ENCODE assay signal across 28 cellular contexts in the genomic region with DNA sequence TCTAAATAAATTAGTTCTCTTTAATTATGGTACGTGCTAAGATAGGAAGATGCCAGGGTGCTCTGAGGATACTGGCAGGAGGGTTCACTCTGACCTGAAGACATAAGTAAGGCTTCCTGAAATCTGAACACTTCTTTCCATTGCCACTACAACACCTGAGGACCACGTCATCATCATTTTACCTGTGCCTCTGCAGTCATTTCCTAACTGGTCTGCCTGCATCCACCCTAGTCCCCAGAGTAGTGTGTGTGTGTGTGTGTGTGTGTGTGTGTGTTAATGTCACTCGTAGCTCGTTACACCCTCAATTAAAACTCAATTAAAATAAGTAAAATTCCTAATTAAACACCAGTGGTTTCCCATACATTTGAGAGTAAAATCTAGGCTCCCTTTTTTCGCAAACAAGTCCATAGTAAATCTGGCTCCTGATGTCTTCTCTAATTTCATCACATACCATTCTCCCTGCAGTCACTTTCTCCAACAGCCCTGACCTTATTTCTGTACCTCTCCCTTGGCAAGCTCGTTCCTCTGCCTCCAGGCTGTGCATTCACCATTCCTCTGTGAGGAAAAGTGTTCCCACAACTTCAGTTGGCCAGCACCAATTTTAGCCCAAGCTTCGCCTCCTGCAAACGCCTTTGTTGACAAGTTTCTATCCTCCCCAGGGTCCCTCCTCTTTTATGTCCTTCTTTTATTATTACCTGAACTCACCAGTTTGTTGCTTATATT. TPM values are rescaled to one million over a fixed set of nuclear protein-coding genes. Genes with fewer than 3 reads are reported as not detected.
DNase-seq lines count a peak whose midpoint lies in the region; ATAC-seq, FAIRE-seq and TF ChIP-seq lines count a peak whose summit lies in the region.
"Had no signal": no experiment of that assay in that cellular context is flagged by ENCODE, and none has a peak within 500 bp of the region (broad histone marks: within the 10 kb centered on the region; RNA-seq: fewer than 3 reads in every experiment).

No MANE protein-coding gene starts in this region.

- no peaks in the 10 kb centered on the region for H3K79me2 ChIP-seq in keratinocyte (ENCODE audit: control insufficient read depth, insufficient read depth, low read length)

- H3K27me3 ChIP-seq in keratinocyte (ENCODE audit: control insufficient read depth, extremely low read depth, insufficient read depth, low read length) (no peaks in the 10 kb centered on the region), skeletal muscle tissue (ENCODE audit: control insufficient read depth in 3 of 3, insufficient read depth in 3 of 3, low read length in 3 of 3) (no peaks in the 10 kb centered on the region)
- H3K27me3 ChIP-seq: SJCRH30 had no signal

- ATAC-seq in left ventricle myocardium superior (peak; percentile 61), Right ventricle myocardium superior (ENCODE audit: poor library complexity) (no peak), GM18502 (IDR thresholded peaks at IDR 0.05; ENCODE audit: poor library complexity, unreplicated experiment) (no peak)

- H3K9me1 ChIP-seq in keratinocyte (ENCODE audit: control insufficient read depth, extremely low read depth, insufficient read depth, low read length), result no peaks in the 10 kb centered on the region

- TF ChIP-seq CTCF in keratinocyte (optimal IDR thresholded peaks at IDR 0.05 in 1 of 3, IDR thresholded peaks at IDR 0.05 in 1 of 3, conservative IDR thresholded peaks at IDR 0.05 in 1 of 3; ENCODE audit: extremely low read depth in 1 of 3, insufficient read depth in 2 of 3, low read length in 3 of 3), result no peak

- no peaks in the 10 kb centered on the region for H3K9me3 ChIP-seq in keratinocyte (ENCODE audit: control insufficient read depth, low read depth, low read length)
- no peaks in the 10 kb centered on the region for H3K9me3 ChIP-seq in skeletal muscle tissue (ENCODE audit: control insufficient read depth in 3 of 3, low read length in 3 of 3)
- H3K9me3 ChIP-seq: SJCRH30 had no signal

- peak overlapping the region; percentile 6 for H2AFZ ChIP-seq in keratinocyte (ENCODE audit: control insufficient read depth, low read length)

- FAIRE-seq in keratinocyte (lab: Jason Lieb, UNC), result peak; percentile 56
- FAIRE-seq: GM12892, GM19239 had no signal

- peaks cover 58% of the 10 kb centered on the region for H3K36me3 Mint-ChIP-seq in activated T-helper 1 cell treated with anti-CD3 and anti-CD28 coated beads, Interleukin-12 subunit alpha, Interleukin-12 subunit beta, Interleukin-2, Interleukin-4 antibody, amounts not matched to agents 30 ng/mL and 10 ng/mL and 1 ng/mL, durations not matched to agents 14 hours and 24 hours and 36 hours (ENCODE audit: low read depth)

- H3K36me3 ChIP-seq in keratinocyte (ENCODE audit: control insufficient read depth in 2 of 2, extremely low read depth in 1 of 2, insufficient read depth in 2 of 2, low read length in 2 of 2), result no peaks in the 10 kb centered on the region
- no peaks in the 10 kb centered on the region for H3K36me3 ChIP-seq in skeletal muscle tissue (ENCODE audit: control insufficient read depth in 3 of 3, insufficient read depth in 3 of 3, low read length in 3 of 3)
- H3K36me3 ChIP-seq: SJCRH30 had no signal

- intact Hi-C loops in left ventricle myocardium superior (cut with micrococcal nuclease) (no loop called here), Right ventricle myocardium superior (cut with DNase I) (no loop called here)
- intact Hi-C loops in activated T-helper 1 cell treated with anti-CD3 and anti-CD28 coated beads, Interleukin-12 subunit alpha, Interleukin-12 subunit beta, Interleukin-2, Interleukin-4 antibody, amounts not matched to agents 30 ng/mL and 10 ng/mL and 1 ng/mL, durations not matched to agents 14 hours and 24 hours and 36 hours (cut with micrococcal nuclease), result no loop called here

- H3K27ac ChIP-seq in keratinocyte (ENCODE audit: control insufficient read depth, insufficient read depth, low read length) (peak overlapping the region; percentile 2), skeletal muscle tissue (ENCODE audit: low read depth, low read length) (peak overlapping the region; percentile 73)
- H3K27ac ChIP-seq: HL-60, SJCRH30 had no signal

- H3K4me1 Mint-ChIP-seq in activated T-helper 1 cell treated with anti-CD3 and anti-CD28 coated beads, Interleukin-12 subunit alpha, Interleukin-12 subunit beta, Interleukin-2, Interleukin-4 antibody, amounts not matched to agents 30 ng/mL and 10 ng/mL and 1 ng/mL, durations not matched to agents 14 hours and 24 hours and 36 hours (ENCODE audit: low read depth), result peaks cover 20% of the 10 kb centered on the region

- H3K4me3 ChIP-seq in keratinocyte (ENCODE audit: control insufficient read depth in 2 of 3, extremely low read depth in 1 of 3, insufficient read depth in 2 of 3, low read depth in 1 of 3, low read length in 3 of 3) (no peak overlapping the region), skeletal muscle tissue (ENCODE audit: low read length in 3 of 3) (peak overlapping the region in 2 of 3 donors; percentile 8 to 16)
- H3K4me3 ChIP-seq: SJCRH30 had no signal

- no peaks in the 10 kb centered on the region for H3K27me3 Mint-ChIP-seq in activated T-helper 1 cell treated with anti-CD3 and anti-CD28 coated beads, Interleukin-12 subunit alpha, Interleukin-12 subunit beta, Interleukin-2, Interleukin-4 antibody, amounts not matched to agents 30 ng/mL and 10 ng/mL and 1 ng/mL, durations not matched to agents 14 hours and 24 hours and 36 hours (ENCODE audit: insufficient read depth)
- H3K27me3 Mint-ChIP-seq: CD4-positive, alpha-beta T cell had no signal

- DNase-seq in left ventricle myocardium superior (no peak), Right ventricle myocardium superior (no peak), keratinocyte (ENCODE audit: low read depth, low spot score) (no peak), SW480 (ENCODE audit: low spot score) (no peak), occipital lobe (lab: John Stamatoyannopoulos, UW) (no peak)
- DNase-seq in activated T-helper 1 cell treated with anti-CD3 and anti-CD28 coated beads, Interleukin-12 subunit alpha, Interleukin-12 subunit beta, Interleukin-2, Interleukin-4 antibody, amounts not matched to agents 30 ng/mL and 10 ng/mL and 1 ng/mL, durations not matched to agents 14 hours and 24 hours and 36 hours (ENCODE audit: low spot score), result no peak
- DNase-seq: CD4-positive, alpha-beta T cell; DMS53; GF-D8; NCI-H1092; NCI-H1417 treated with DMSO at 0.1 percent for 48 hours; NCI-H187; NCI-H2081 treated with DMSO at 0.1 percent for 48 hours; NCI-H2171; NCI-H345; NCI-H524; NCI-H748 treated with DMSO at 0.1 percent for 48 hours; NK-92 treated with Interleukin-12 subunit alpha and Interleukin-12 subunit beta, amount 100 ng/mL, for 24 hours; PC-3; SJCRH30 had no signal

- dilution Hi-C loops in keratinocyte (cut with MboI; ENCODE audit: extremely low pct_ligation_motif_present, low sequenced_read_pairs), result no loop called here

- H3K27ac Mint-ChIP-seq in activated T-helper 1 cell treated with anti-CD3 and anti-CD28 coated beads, Interleukin-12 subunit alpha, Interleukin-12 subunit beta, Interleukin-2, Interleukin-4 antibody, amounts not matched to agents 30 ng/mL and 10 ng/mL and 1 ng/mL, durations not matched to agents 14 hours and 24 hours and 36 hours, result no peak overlapping the region
- H3K27ac Mint-ChIP-seq: CD4-positive, alpha-beta T cell had no signal

- peak overlapping the region; percentile 69 for H3K4me3 Mint-ChIP-seq in activated T-helper 1 cell treated with anti-CD3 and anti-CD28 coated beads, Interleukin-12 subunit alpha, Interleukin-12 subunit beta, Interleukin-2, Interleukin-4 antibody, amounts not matched to agents 30 ng/mL and 10 ng/mL and 1 ng/mL, durations not matched to agents 14 hours and 24 hours and 36 hours
- H3K4me3 Mint-ChIP-seq: CD4-positive, alpha-beta T cell had no signal

- no peaks in the 10 kb centered on the region for H4K20me1 ChIP-seq in keratinocyte (ENCODE audit: control insufficient read depth, extremely low read depth, insufficient read depth, low read length)

- H3K9ac ChIP-seq in keratinocyte (ENCODE audit: control insufficient read depth, extremely low read depth, insufficient read depth, low read length) (no peak overlapping the region), skeletal muscle tissue (ENCODE audit: low read depth in 1 of 3, low read length in 3 of 3) (peak overlapping the region in 1 of 3 donors; percentile 58)

- H3K4me2 ChIP-seq in keratinocyte (ENCODE audit: control insufficient read depth, extremely low read depth, insufficient read depth, low read depth, low read length), result peak overlapping the region; percentile 62

- H3K9me3 Mint-ChIP-seq in activated T-helper 1 cell treated with anti-CD3 and anti-CD28 coated beads, Interleukin-12 subunit alpha, Interleukin-12 subunit beta, Interleukin-2, Interleukin-4 antibody, amounts not matched to agents 30 ng/mL and 10 ng/mL and 1 ng/mL, durations not matched to agents 14 hours and 24 hours and 36 hours, result no peaks in the 10 kb centered on the region
- H3K9me3 Mint-ChIP-seq: CD4-positive, alpha-beta T cell had no signal

- H3K4me1 ChIP-seq in keratinocyte (ENCODE audit: control insufficient read depth, extremely low read depth, insufficient read depth, low read length) (peaks cover 24% of the 10 kb centered on the region), skeletal muscle tissue (ENCODE audit: control insufficient read depth in 3 of 3, insufficient read depth in 3 of 3, low read length in 3 of 3) (peaks cover 6 to 29% (median 16%) of the 10 kb centered on the region in 3 donors)
- H3K4me1 ChIP-seq: SJCRH30 had no signal

RNA-seq across cellular contexts. Expression of gene IL12RB2, which starts 8.7 kb away (rescaled TPM):
- total RNA-seq in left ventricle myocardium superior, result 0.37 TPM
- total RNA-seq in Right ventricle myocardium superior, result 0.54 TPM
- 218 and 221 TPM in 2 replicates for total RNA-seq in activated T-helper 1 cell treated with anti-CD3 and anti-CD28 coated beads, Interleukin-12 subunit alpha, Interleukin-12 subunit beta, Interleukin-2, Interleukin-4 antibody, amounts not matched to agents 30 ng/mL and 10 ng/mL and 1 ng/mL, durations not matched to agents 14 hours and 24 hours and 36 hours
- polyA plus RNA-seq in keratinocyte, result 0.63 to 1.0 TPM (median 0.67 TPM) in 3 replicates
- 0.99 TPM for polyA plus RNA-seq in keratinocyte (2011; ENCODE audit: low read depth)
- polyA plus RNA-seq in keratinocyte (2011; cell fraction: cytosol; rRNA removed), result 0.88 and 0.92 TPM in 2 replicates
- 0.53 and 0.99 TPM in 2 replicates for polyA plus RNA-seq in keratinocyte (2011; cell fraction: nucleus; rRNA removed)
- polyA plus RNA-seq in keratinocyte (2012; ENCODE audit: low replicate concordance), result 0.42 and 1.5 TPM in 2 replicates
- polyA minus RNA-seq in keratinocyte, result 0.82 to 1.3 TPM in 2 of 3 replicates, not detected in the other
- 1.3 TPM for polyA minus RNA-seq in keratinocyte (2011; cell fraction: cytosol; rRNA and poly(A)+ RNA removed)
- polyA minus RNA-seq in keratinocyte (2011; cell fraction: nucleus; rRNA and poly(A)+ RNA removed), result 0.95 and 2.3 TPM in 2 replicates
- total RNA-seq in skeletal muscle tissue, result 3.1 TPM
- total RNA-seq in occipital lobe, result 12.2 TPM
- total RNA-seq: A172, H4, PC-3, SJCRH30 had no signal
- polyA plus RNA-seq: BJ had no signal

Comparison
In these comparisons a context has a peak if more than half of its experiments do, and no peak if none do; other contexts are left out.
1. H3K4me3 ChIP-seq: peak in skeletal muscle tissue (2 of 3); none in keratinocyte (0 of 3).
2. RNA of gene IL12RB2, which starts 8.7 kb away (total RNA-seq): 218 to 221 TPM in activated T-helper 1 cell treated with anti-CD3 and anti-CD28 coated beads, Interleukin-12 subunit alpha, Interleukin-12 subunit beta, Interleukin-2, Interleukin-4 antibody, amounts not matched to agents 30 ng/mL and 10 ng/mL and 1 ng/mL, durations not matched to agents 14 hours and 24 hours and 36 hours; 12.2 TPM in occipital lobe (single experiment), 3.1 TPM in skeletal muscle tissue (single experiment), 0.54 TPM in Right ventricle myocardium superior (single experiment) and 0.37 TPM in left ventricle myocardium superior (single experiment); every median in the first group is over 10 times any median in the second.